ENCODE assay signal across 13 cellular contexts in the genomic region with DNA sequence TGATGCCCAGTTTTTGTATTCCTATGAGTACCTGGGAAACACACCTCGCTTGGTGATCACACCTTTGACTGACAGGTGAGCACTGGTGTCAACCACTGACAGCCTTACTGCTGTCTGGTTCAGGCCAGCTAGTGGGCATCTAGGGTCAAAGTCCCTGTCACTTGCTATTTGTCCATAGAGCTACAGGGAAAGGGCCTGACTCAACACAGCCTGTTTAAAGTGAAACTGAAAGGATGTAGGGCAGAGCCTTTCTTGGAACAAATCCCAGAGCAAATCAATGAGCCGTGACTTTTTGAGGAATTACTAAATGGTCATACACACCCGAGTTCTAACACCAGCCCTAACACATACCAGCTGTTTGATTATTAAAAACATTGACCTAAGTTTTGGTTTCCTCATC.
DNase-seq lines count a peak whose midpoint lies in the region; ATAC-seq lines count a peak whose summit lies in the region.
"Had no signal": no experiment of that assay in that cellular context is flagged by ENCODE, and none has a peak within 500 bp of the region (broad histone marks: within the 10 kb centered on the region; RNA-seq: fewer than 3 reads in every experiment).

No MANE protein-coding gene starts in this region.

- H3K27ac Mint-ChIP-seq in activated naive CD8-positive, alpha-beta T cell treated with anti-CD3 and anti-CD28 coated beads for 36 hours: no peak overlapping the region
- H3K27ac Mint-ChIP-seq: IgD-negative memory B cell, progenitor cell of endocrine pancreas had no signal

- no peaks in the 10 kb centered on the region for H3K36me3 Mint-ChIP-seq in activated naive CD8-positive, alpha-beta T cell treated with anti-CD3 and anti-CD28 coated beads for 36 hours
- H3K36me3 Mint-ChIP-seq: IgD-negative memory B cell had no signal

- ATAC-seq in left lobe of liver: peak; percentile 99
- ATAC-seq in HG02884 (IDR thresholded peaks at IDR 0.05; ENCODE audit: unreplicated experiment): no peak
- no peak for ATAC-seq in GM21390 (IDR thresholded peaks at IDR 0.05; ENCODE audit: unreplicated experiment)
- ATAC-seq in HG02610 (IDR thresholded peaks at IDR 0.05; ENCODE audit: unreplicated experiment): no peak

- H3K4me1 Mint-ChIP-seq in activated naive CD8-positive, alpha-beta T cell treated with anti-CD3 and anti-CD28 coated beads for 36 hours: no peaks in the 10 kb centered on the region
- H3K4me1 Mint-ChIP-seq: IgD-negative memory B cell had no signal

- no peaks in the 10 kb centered on the region for H3K27me3 Mint-ChIP-seq in activated naive CD8-positive, alpha-beta T cell treated with anti-CD3 and anti-CD28 coated beads for 36 hours

- H3K9me3 Mint-ChIP-seq in activated naive CD8-positive, alpha-beta T cell treated with anti-CD3 and anti-CD28 coated beads for 36 hours: no peaks in the 10 kb centered on the region

- peak; percentile 8 for DNase-seq in COLO668 (lab: John Stamatoyannopoulos, UW; ENCODE audit: unreplicated experiment)
- DNase-seq in M059J (ENCODE audit: low read depth): peak; percentile 37
- peak; percentile 72 for DNase-seq in astrocyte of the hippocampus (ENCODE audit: low read depth, low spot score)
- DNase-seq in left lobe of liver (ENCODE audit: low spot score): peak; percentile 79
- DNase-seq in activated naive CD8-positive, alpha-beta T cell treated with anti-CD3 and anti-CD28 coated beads for 36 hours: no peak
- DNase-seq: activated CD4-positive, alpha-beta T cell treated with anti-CD3 and anti-CD28 coated beads, Interleukin-2, amount 50 U/mL, for 48 hours; NCI-H1436 treated with DMSO at 0.1 percent for 48 hours; SIG-M5 had no signal

- no peak overlapping the region for H3K4me3 Mint-ChIP-seq in activated naive CD8-positive, alpha-beta T cell treated with anti-CD3 and anti-CD28 coated beads for 36 hours
- H3K4me3 Mint-ChIP-seq: IgD-negative memory B cell had no signal
